In the genomic region with DNA sequence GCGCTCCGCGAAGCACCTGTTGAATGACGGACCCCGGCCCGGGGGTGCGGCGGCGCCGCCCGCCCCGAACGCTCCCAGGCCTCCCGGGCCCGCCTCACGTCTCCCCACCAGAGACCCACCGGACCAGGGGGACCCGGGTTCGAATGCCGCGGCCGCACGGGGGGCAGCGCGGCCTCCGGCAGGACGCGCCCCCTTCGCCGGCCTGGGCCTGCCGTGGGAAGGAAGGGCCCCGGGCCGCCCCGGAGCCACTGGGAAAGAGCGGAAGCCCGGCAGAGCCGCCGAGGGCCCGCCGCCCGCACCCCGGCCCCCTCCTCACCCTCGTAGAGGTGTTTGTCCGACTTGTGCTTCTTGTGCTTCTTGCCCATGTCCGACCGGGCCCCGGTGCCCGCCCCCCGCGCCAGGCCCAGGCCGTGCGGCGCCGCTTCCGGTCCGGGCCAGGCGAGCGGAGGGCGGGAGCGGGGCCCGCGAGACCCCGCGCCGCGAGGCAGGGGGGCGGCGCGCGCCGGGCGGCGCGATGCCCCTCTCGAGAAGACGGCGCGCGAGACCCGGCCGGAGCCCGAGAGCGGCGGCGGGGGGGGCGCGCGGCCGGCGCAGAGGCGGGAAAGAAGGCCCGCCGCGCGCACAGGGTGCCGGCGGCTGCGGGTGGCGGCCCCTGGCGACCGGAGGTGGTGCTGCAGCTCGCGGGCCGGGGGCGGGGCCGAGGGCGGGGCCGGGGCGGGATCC, we compare ENCODE assay signal across 8 cellular contexts. TPM values are rescaled to one million over a fixed set of nuclear protein-coding genes. Genes with fewer than 3 reads are reported as not detected.
DNase-seq lines count a peak whose midpoint lies in the region; ATAC-seq and TF ChIP-seq lines count a peak whose summit lies in the region.

A gene (minus strand): TSS at position 579 of the 723 bp plus-strand sequence. CDS start 214 bp downstream, at position 365.

- H3K4ac ChIP-seq in trophoblast cell (ENCODE audit: low read depth, low read length) = peak within 1 kb of the TSS; percentile 76

- H4K20me1 ChIP-seq in SK-N-SH (ENCODE audit: insufficient read depth) = no peaks in the 10 kb centered on the region

- peak within 1 kb of the TSS; percentile 81 for H4K8ac ChIP-seq in trophoblast cell (ENCODE audit: low read depth, low read length)

- CTCF ChIA-PET in SK-N-SH (lab: Yijun Ruan, JAX) = interaction anchor here (0.7 to 16.9 kb wide), 12 partner anchors 8 to 438 kb away, joined by 3 to 326 read pairs (median 5); no protein-coding TSS in a partner anchor
- CTCF ChIA-PET in activated naive CD4-positive, alpha-beta T cell treated with anti-CD3 and anti-CD28 coated beads, Interleukin-2, amount 10 ng/mL, durations not matched to agents 7 days and 5 days (lab: Charles Lee) = interaction anchor here (1.2 to 2.6 kb wide), 9 partner anchors 8 to 378 kb away, joined by 3 to 22 read pairs (median 5); no protein-coding TSS in a partner anchor

- peak within 1 kb of the TSS; percentile 85 for H3K9ac ChIP-seq in SK-N-SH
- H3K9ac ChIP-seq in trophoblast cell (ENCODE audit: low read length) = peak within 1 kb of the TSS; percentile 89

- H3F3A ChIP-seq in SK-N-SH (replicated peaks; ENCODE audit: insufficient read depth) = no peaks in the 10 kb centered on the region

- peak within 1 kb of the TSS; percentile 79 to 91 for H3K4me3 ChIP-seq in SK-N-SH (ENCODE audit: low read depth in 2 of 2, low read length in 1 of 2)
- peak within 1 kb of the TSS; percentile 88 for H3K4me3 ChIP-seq in trophoblast cell (ENCODE audit: low read depth, low read length)
- peak within 1 kb of the TSS; percentile 71 to 95 (median 84) for H3K4me3 ChIP-seq in tibial nerve

- no peak within 1 kb of the TSS for H2BK12ac ChIP-seq in trophoblast cell (ENCODE audit: low read length)

- no peak within 1 kb of the TSS for H3K23ac ChIP-seq in trophoblast cell (ENCODE audit: low read length)

- H3K9me2 ChIP-seq in SK-N-SH = no peaks in the 10 kb centered on the region

- TF ChIP-seq POLR2A in tibial nerve (IDR thresholded peaks at IDR 0.05) = no peak

- H3K4me1 Mint-ChIP-seq in activated naive CD4-positive, alpha-beta T cell treated with anti-CD3 and anti-CD28 coated beads, Interleukin-2, amount 10 ng/mL, durations not matched to agents 7 days and 5 days = peaks cover 47% of the 10 kb centered on the region

- H3K36me3 Mint-ChIP-seq in activated naive CD4-positive, alpha-beta T cell treated with anti-CD3 and anti-CD28 coated beads, Interleukin-2, amount 10 ng/mL, durations not matched to agents 7 days and 5 days = peaks cover 30% of the 10 kb centered on the region

- H3K27me3 ChIP-seq in SK-N-SH (ENCODE audit: insufficient read depth) (no peaks in the 10 kb centered on the region), trophoblast cell (ENCODE audit: insufficient read depth, low read length) (no peaks in the 10 kb centered on the region), tibial nerve (no peaks in the 10 kb centered on the region)

- TF ChIP-seq RAD21 in SK-N-SH (IDR thresholded peaks at IDR 0.05; ENCODE audit: low read length) = no peak

- H3K4me1 ChIP-seq in SK-N-SH (ENCODE audit: control insufficient read depth in 1 of 2, insufficient read depth in 2 of 2, low read depth in 1 of 2, low read length in 1 of 2) = peaks cover 0 to 28% of the 10 kb centered on the region in 2 experiments; a peak in 2 of 4 replicates
- no peaks in the 10 kb centered on the region for H3K4me1 ChIP-seq in trophoblast cell (ENCODE audit: control insufficient read depth in 1 of 2, insufficient read depth in 2 of 2, low read length in 2 of 2)
- H3K4me1 ChIP-seq in tibial nerve = peaks cover 2 to 49% (median 26%) of the 10 kb centered on the region in 4 donors

- peaks cover 3% of the 10 kb centered on the region for H3K79me1 ChIP-seq in trophoblast cell (ENCODE audit: low read length)

- peak within 1 kb of the TSS; percentile 85 for H3K27ac Mint-ChIP-seq in activated naive CD4-positive, alpha-beta T cell treated with anti-CD3 and anti-CD28 coated beads, Interleukin-2, amount 10 ng/mL, durations not matched to agents 7 days and 5 days

- H4K91ac ChIP-seq in trophoblast cell (ENCODE audit: low read depth, low read length) = peak within 1 kb of the TSS; percentile 65

- H2AK5ac ChIP-seq in trophoblast cell (ENCODE audit: low read length) = peak within 1 kb of the TSS; percentile 75

- peak within 1 kb of the TSS; percentile 45 for H2BK5ac ChIP-seq in trophoblast cell (ENCODE audit: low read depth, low read length, poor library complexity)

- ATAC-seq in GM19438 (IDR thresholded peaks at IDR 0.05; ENCODE audit: low read depth, unreplicated experiment) = peak; percentile 68
- ATAC-seq in HG03565 (IDR thresholded peaks at IDR 0.05; ENCODE audit: unreplicated experiment) = peak; percentile 72
- ATAC-seq in Right ventricle myocardium superior (ENCODE audit: poor library complexity) = peak; percentile 85

- peak within 1 kb of the TSS; percentile 56 for H3K14ac ChIP-seq in trophoblast cell (ENCODE audit: low read length)

- H3K27me3 Mint-ChIP-seq in activated naive CD4-positive, alpha-beta T cell treated with anti-CD3 and anti-CD28 coated beads, Interleukin-2, amount 10 ng/mL, durations not matched to agents 7 days and 5 days = peaks cover 14% of the 10 kb centered on the region

- H3K9me3 Mint-ChIP-seq in activated naive CD4-positive, alpha-beta T cell treated with anti-CD3 and anti-CD28 coated beads, Interleukin-2, amount 10 ng/mL, durations not matched to agents 7 days and 5 days = no peaks in the 10 kb centered on the region

- peak within 1 kb of the TSS; percentile 78 for H3K4me2 ChIP-seq in SK-N-SH
- peak within 1 kb of the TSS; percentile 89 for H3K4me2 ChIP-seq in trophoblast cell (ENCODE audit: low read length)

- H3K36me3 ChIP-seq in SK-N-SH (replicated peaks in 1 of 2; ENCODE audit: control insufficient read depth in 1 of 2, insufficient read depth in 2 of 2, low read length in 1 of 2) = peaks cover 31 to 34% of the 10 kb centered on the region in 2 experiments
- H3K36me3 ChIP-seq in trophoblast cell (ENCODE audit: control insufficient read depth in 1 of 2, insufficient read depth in 2 of 2, low read length in 2 of 2) = peaks cover 4 to 11% of the 10 kb centered on the region in 2 experiments
- peaks cover 0 to 13% (median 0%) of the 10 kb centered on the region in 3 donors for H3K36me3 ChIP-seq in tibial nerve

- H3K27ac ChIP-seq in SK-N-SH (ENCODE audit: low read depth in 2 of 2, low read length in 1 of 2) = peak within 1 kb of the TSS; percentile 39 to 72; a peak in 3 of 4 replicates
- peak within 1 kb of the TSS; percentile 39 for H3K27ac ChIP-seq in trophoblast cell (ENCODE audit: low read depth, low read length)
- H3K27ac ChIP-seq in tibial nerve = peak within 1 kb of the TSS; percentile 28 to 87 (median 83)

- peak within 1 kb of the TSS; percentile 54 for H2BK120ac ChIP-seq in trophoblast cell (ENCODE audit: insufficient read depth, low read length, poor library complexity)

- peak within 1 kb of the TSS; percentile 84 for H3K4me3 Mint-ChIP-seq in activated naive CD4-positive, alpha-beta T cell treated with anti-CD3 and anti-CD28 coated beads, Interleukin-2, amount 10 ng/mL, durations not matched to agents 7 days and 5 days

- H3K18ac ChIP-seq in trophoblast cell (ENCODE audit: low read length) = peak within 1 kb of the TSS; percentile 84

- TF ChIP-seq CTCF in SK-N-SH (IDR thresholded peaks at IDR 0.05) = no peak
- TF ChIP-seq CTCF in tibial nerve (IDR thresholded peaks at IDR 0.05) = peak; percentile 55 to 97 (median 73)

- peak within 1 kb of the TSS; percentile 72 for H4K12ac ChIP-seq in trophoblast cell (ENCODE audit: low read depth, low read length)

- 3% methylated on average over 24 of the region's 109 CpGs for WGBS in SK-N-SH (ENCODE audit: low lambda C conversion rate)
- whole genome bisulfite sequencing in trophoblast cell (ENCODE audit: extremely low coverage, insufficient coverage, insufficient read length) = no CpG with 5 or more reads among the region's 109 CpGs
- WGBS in tibial nerve, 2 donors = 0% methylated on average over 47 to 77 of the region's 109 CpGs

- POLR2A ChIA-PET in SK-N-SH (lab: Yijun Ruan, JAX) = no interaction called here

- peak; percentile 61 for DNase-seq in COLO829 (ENCODE audit: low spot score)
- DNase-seq in SK-N-SH = peak; percentile 97
- DNase-seq in activated naive CD4-positive, alpha-beta T cell treated with anti-CD3 and anti-CD28 coated beads, Interleukin-2, amount 10 ng/mL, durations not matched to agents 7 days and 5 days = peak; percentile 66
- peak; percentile 73 for DNase-seq in Right ventricle myocardium superior
- peak; percentile 20 to 68 for DNase-seq in trophoblast cell
- DNase-seq in tibial nerve (ENCODE audit: low spot score in 2 of 2) = peak; percentile 27 to 32

- H2AFZ ChIP-seq in SK-N-SH (ENCODE audit: low read depth) (peak within 1 kb of the TSS; percentile 100), trophoblast cell (ENCODE audit: insufficient read depth, low read length, poor library complexity) (peak within 1 kb of the TSS; percentile 52)

- no peaks in the 10 kb centered on the region for H3K9me3 ChIP-seq in SK-N-SH
- peaks cover 6% of the 10 kb centered on the region for H3K9me3 ChIP-seq in trophoblast cell (ENCODE audit: insufficient read depth, low read depth, low read length)
- H3K9me3 ChIP-seq in tibial nerve = no peaks in the 10 kb centered on the region

- H3K79me2 ChIP-seq in SK-N-SH (ENCODE audit: insufficient read depth) = peaks cover 49% of the 10 kb centered on the region
- peaks cover 5% of the 10 kb centered on the region for H3K79me2 ChIP-seq in trophoblast cell (ENCODE audit: control insufficient read depth, insufficient read depth, low read length, poor library complexity)

- TF ChIP-seq EP300 in SK-N-SH (IDR thresholded peaks at IDR 0.05; ENCODE audit: borderline replicate concordance in 1 of 2, low read depth in 1 of 2, low read length in 1 of 2) (no peak), tibial nerve (IDR thresholded peaks at IDR 0.05) (no peak)

- intact Hi-C loops in Right ventricle myocardium superior (cut with DNase I) = no loop called here

TF ChIP-seq in SK-N-SH, 30 proteins besides CTCF, POLR2A, EP300 and RAD21 (continues in another document):
- TF ChIP-seq, protein P1, sequence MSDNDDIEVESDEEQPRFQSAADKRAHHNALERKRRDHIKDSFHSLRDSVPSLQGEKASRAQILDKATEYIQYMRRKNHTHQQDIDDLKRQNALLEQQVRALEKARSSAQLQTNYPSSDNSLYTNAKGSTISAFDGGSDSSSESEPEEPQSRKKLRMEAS (IDR thresholded peaks at IDR 0.05; ENCODE audit: low read depth) = no peak

RNA-seq across cellular contexts. Expression of the gene that starts here (rescaled TPM):
- 31.6 and 32.9 TPM in 2 replicates for polyA plus RNA-seq in SK-N-SH (2012; rRNA removed)
- polyA plus RNA-seq in SK-N-SH (2012; cell fraction: cytosol; rRNA removed) = 44.3 and 56.8 TPM in 2 replicates
- 25.3 and 33.7 TPM in 2 replicates for polyA plus RNA-seq in SK-N-SH (2012; cell fraction: nucleus; rRNA removed)
- 39.1 TPM for total RNA-seq in Right ventricle myocardium superior
- polyA plus RNA-seq in trophoblast cell (2013) = 77.0 and 79.2 TPM in 2 replicates
- total RNA-seq in tibial nerve = 10 to 100 TPM; 35.4 to 55.7 (median 41.6) TPM

Comparison
In these comparisons a context has a peak if more than half of its experiments do, and no peak if none do; other contexts are left out.
1. Peak in every context shown above with its lines: DNase-seq, ATAC-seq, H3K4me3 ChIP-seq and H3K27ac ChIP-seq.
2. DNase-seq: peak in every context shown above with its lines; median percentile 97 in SK-N-SH; 73 in Right ventricle myocardium superior; 66 in activated naive CD4-positive, alpha-beta T cell treated with anti-CD3 and anti-CD28 coated beads, Interleukin-2, amount 10 ng/mL, durations not matched to agents 7 days and 5 days; 61 in COLO829; 44 in trophoblast cell; 30 in tibial nerve.